ENCODE assay signal across 10 cellular contexts in genomic region chr2:235005603-235006259, GRCh38. TPM values are rescaled to one million over a fixed set of nuclear protein-coding genes. Genes with fewer than 3 reads are reported as not detected.
DNase-seq lines count a peak whose midpoint lies in the region; ATAC-seq and TF ChIP-seq lines count a peak whose summit lies in the region.
"Had no signal": no experiment of that assay in that cellular context is flagged by ENCODE, and none has a peak within 500 bp of the region (broad histone marks: within the 10 kb centered on the region; RNA-seq: fewer than 3 reads in every experiment).

No MANE protein-coding gene starts in this region.

- no peaks in the 10 kb centered on the region for H3K27me3 Mint-ChIP-seq in activated CD8-positive, alpha-beta memory T cell treated with anti-CD3 and anti-CD28 coated beads, Interleukin-2, amount 10 ng/mL, durations not matched to agents 7 days and 5 days
- H3K27me3 Mint-ChIP-seq: activated CD4-positive, alpha-beta T cell treated with anti-CD3 and anti-CD28 coated beads, Interleukin-2, amount 10 ng/mL, durations not matched to agents 24 days and 14 days had no signal

- no peaks in the 10 kb centered on the region for H3K36me3 Mint-ChIP-seq in activated CD8-positive, alpha-beta memory T cell treated with anti-CD3 and anti-CD28 coated beads, Interleukin-2, amount 10 ng/mL, durations not matched to agents 7 days and 5 days

- no peaks in the 10 kb centered on the region for H3K36me3 ChIP-seq in thoracic aorta

- no peaks in the 10 kb centered on the region for H3K9me3 Mint-ChIP-seq in activated CD8-positive, alpha-beta memory T cell treated with anti-CD3 and anti-CD28 coated beads, Interleukin-2, amount 10 ng/mL, durations not matched to agents 7 days and 5 days (ENCODE audit: low read depth)
- H3K9me3 Mint-ChIP-seq: activated CD4-positive, alpha-beta T cell treated with anti-CD3 and anti-CD28 coated beads, Interleukin-2, amount 10 ng/mL, durations not matched to agents 24 days and 14 days had no signal

- H3K27ac Mint-ChIP-seq in activated CD8-positive, alpha-beta memory T cell treated with anti-CD3 and anti-CD28 coated beads, Interleukin-2, amount 10 ng/mL, durations not matched to agents 7 days and 5 days: no peak overlapping the region
- H3K27ac Mint-ChIP-seq: activated CD4-positive, alpha-beta T cell treated with anti-CD3 and anti-CD28 coated beads, Interleukin-2, amount 10 ng/mL, durations not matched to agents 24 days and 14 days had no signal

- CTCF ChIA-PET in activated CD8-positive, alpha-beta memory T cell treated with anti-CD3 and anti-CD28 coated beads, Interleukin-2, amount 10 ng/mL, durations not matched to agents 7 days and 5 days (lab: Charles Lee): no interaction called here

- no peaks in the 10 kb centered on the region for H3K9me3 ChIP-seq in thoracic aorta
- H3K9me3 ChIP-seq: A549 had no signal

- no peak overlapping the region for H3K4me3 Mint-ChIP-seq in activated CD8-positive, alpha-beta memory T cell treated with anti-CD3 and anti-CD28 coated beads, Interleukin-2, amount 10 ng/mL, durations not matched to agents 7 days and 5 days
- H3K4me3 Mint-ChIP-seq: activated CD4-positive, alpha-beta T cell treated with anti-CD3 and anti-CD28 coated beads, Interleukin-2, amount 10 ng/mL, durations not matched to agents 24 days and 14 days had no signal

- no peaks in the 10 kb centered on the region for H3K27me3 ChIP-seq in thoracic aorta (replicated peaks; ENCODE audit: insufficient read depth)

- peaks cover 11 to 21% of the 10 kb centered on the region in 2 donors for H3K4me1 ChIP-seq in thoracic aorta (ENCODE audit: control insufficient read depth in 1 of 2, low read depth in 2 of 2)

- ATAC-seq in thoracic aorta (ENCODE audit: insufficient number of reproducible peaks, low FRiP score, low read depth) (no peak), HG03025 (IDR thresholded peaks at IDR 0.05; ENCODE audit: low FRiP score, unreplicated experiment) (no peak)
- no peak for ATAC-seq in activated CD8-positive, alpha-beta memory T cell treated with anti-CD3 and anti-CD28 coated beads, Interleukin-2, amount 10 ng/mL, durations not matched to agents 7 days and 5 days

- TF ChIP-seq CTCF in thoracic aorta (IDR thresholded peaks at IDR 0.05): peak; percentile 19

- H3K4me3 ChIP-seq in thoracic aorta: no peak overlapping the region
- H3K4me3 ChIP-seq: A549 had no signal

- peak; percentile 16 for DNase-seq in NCI-H1092 treated with DMSO at 0.1 percent for 48 hours (lab: John Stamatoyannopoulos, UW)
- no peak for DNase-seq in NCI-H1092 (lab: John Stamatoyannopoulos, UW)
- DNase-seq in caudate nucleus (lab: John Stamatoyannopoulos, UW): peak in 49 of 61 donors; percentile 4 to 75 (median 41)
- peak; percentile 91 for DNase-seq in left kidney (ENCODE audit: low read depth, low spot score)
- DNase-seq in thoracic aorta (ENCODE audit: low spot score): no peak
- no peak for DNase-seq in glomerular visceral epithelial cell (ENCODE audit: extremely low spot score)
- DNase-seq in activated CD8-positive, alpha-beta memory T cell treated with anti-CD3 and anti-CD28 coated beads, Interleukin-2, amount 10 ng/mL, durations not matched to agents 7 days and 5 days: no peak
- DNase-seq: activated CD4-positive, alpha-beta T cell treated with anti-CD3 and anti-CD28 coated beads, Interleukin-2, amount 10 ng/mL, durations not matched to agents 24 days and 14 days had no signal

- H3K27ac ChIP-seq in caudate nucleus (ENCODE audit: low read depth, low read length) (peak overlapping the region; percentile 22), thoracic aorta (no peak overlapping the region)

- H3K4me1 Mint-ChIP-seq in activated CD8-positive, alpha-beta memory T cell treated with anti-CD3 and anti-CD28 coated beads, Interleukin-2, amount 10 ng/mL, durations not matched to agents 7 days and 5 days: no peaks in the 10 kb centered on the region
- H3K4me1 Mint-ChIP-seq: activated CD4-positive, alpha-beta T cell treated with anti-CD3 and anti-CD28 coated beads, Interleukin-2, amount 10 ng/mL, durations not matched to agents 24 days and 14 days had no signal

RNA-seq across cellular contexts. Expression of gene SH3BP4, which starts 53.9 kb away (rescaled TPM):
- total RNA-seq in thoracic aorta: 10 to 100 TPM; 24.0 to 32.4 TPM
- under 1 TPM in 1 of 2 experiments, not detected in 1; 0.12 TPM for total RNA-seq in activated CD8-positive, alpha-beta memory T cell treated with anti-CD3 and anti-CD28 coated beads, Interleukin-2, amount 10 ng/mL, durations not matched to agents 7 days and 5 days

Comparison
In these comparisons a context has a peak if more than half of its experiments do, and no peak if none do; other contexts are left out.
1. DNase-seq: peak in NCI-H1092 treated with DMSO at 0.1 percent for 48 hours (single experiment), caudate nucleus (49 of 61) and left kidney (single experiment); none in NCI-H1092 (single experiment), thoracic aorta (single experiment), glomerular visceral epithelial cell (single experiment) and activated CD8-positive, alpha-beta memory T cell treated with anti-CD3 and anti-CD28 coated beads, Interleukin-2, amount 10 ng/mL, durations not matched to agents 7 days and 5 days (single experiment).
2. RNA of gene SH3BP4, which starts 53.9 kb away (total RNA-seq): 24.0 to 32.4 TPM in thoracic aorta; 0.12 TPM in activated CD8-positive, alpha-beta memory T cell treated with anti-CD3 and anti-CD28 coated beads, Interleukin-2, amount 10 ng/mL, durations not matched to agents 7 days and 5 days; every median in the first group is over 10 times any median in the second.